8 cellular contexts compared by ENCODE assay signal in the genomic region with DNA sequence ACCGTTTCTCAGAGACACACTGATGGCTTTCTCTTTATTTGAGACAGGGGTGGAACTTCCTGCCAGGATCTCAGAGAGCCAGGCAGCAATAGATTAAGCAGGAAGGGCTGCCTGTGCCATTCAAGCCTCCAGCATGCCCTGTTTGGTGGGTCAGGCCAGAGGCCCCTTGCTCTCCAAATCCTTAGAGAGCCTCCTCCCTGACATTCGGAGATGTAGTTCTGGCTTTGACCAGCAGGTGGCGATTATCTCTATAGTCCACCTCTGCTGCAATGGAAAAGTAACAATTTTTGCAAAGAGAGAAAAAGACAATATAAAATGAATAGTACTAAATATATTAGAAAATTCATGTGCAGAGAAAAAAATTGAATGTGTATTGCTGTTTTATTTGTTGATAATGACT.
DNase-seq lines count a peak whose midpoint lies in the region; ATAC-seq and TF ChIP-seq lines count a peak whose summit lies in the region.

No MANE protein-coding gene starts in this region.

- no peaks in the 10 kb centered on the region for H3K9me3 Mint-ChIP-seq in activated CD4-positive, alpha-beta T cell treated with anti-CD3 and anti-CD28 coated beads, Interleukin-2, amount 10 ng/mL, durations not matched to agents 24 days and 14 days
- no peaks in the 10 kb centered on the region for H3K9me3 Mint-ChIP-seq in effector memory CD8-positive, alpha-beta T cell
- H3K9me3 Mint-ChIP-seq in naive B cell: peaks cover 0 to 18% (median 0%) of the 10 kb centered on the region in 7 donors
- H3K9me3 Mint-ChIP-seq in stimulated activated naive CD8-positive, alpha-beta T cell treated with anti-CD3 and anti-CD28 coated beads, Interleukin-15, amount 100 ng/mL, for 72 hours: no peaks in the 10 kb centered on the region

- no peaks in the 10 kb centered on the region for H3K9me3 ChIP-seq in HEK293 (ENCODE audit: control insufficient read depth, insufficient read depth, low read depth, low read length)

- no peak overlapping the region for H3K27ac ChIP-seq in HEK293 (ENCODE audit: extremely low read depth, low read depth, low read length)

- H3K36me3 ChIP-seq in HEK293 (ENCODE audit: control insufficient read depth in 2 of 2, insufficient read depth in 1 of 2, low read length in 2 of 2): no peaks in the 10 kb centered on the region

- no peaks in the 10 kb centered on the region for H3K36me3 Mint-ChIP-seq in activated CD4-positive, alpha-beta T cell treated with anti-CD3 and anti-CD28 coated beads, Interleukin-2, amount 10 ng/mL, durations not matched to agents 24 days and 14 days (ENCODE audit: low read depth)
- no peaks in the 10 kb centered on the region for H3K36me3 Mint-ChIP-seq in effector memory CD8-positive, alpha-beta T cell (ENCODE audit: insufficient read depth)
- H3K36me3 Mint-ChIP-seq in naive B cell: no peaks in the 10 kb centered on the region

- H3K27me3 Mint-ChIP-seq in activated CD4-positive, alpha-beta T cell treated with anti-CD3 and anti-CD28 coated beads, Interleukin-2, amount 10 ng/mL, durations not matched to agents 24 days and 14 days: peaks cover 1% of the 10 kb centered on the region
- no peaks in the 10 kb centered on the region for H3K27me3 Mint-ChIP-seq in effector memory CD8-positive, alpha-beta T cell
- peaks cover 0 to 8% (median 4%) of the 10 kb centered on the region in 3 donors for H3K27me3 Mint-ChIP-seq in naive B cell
- no peaks in the 10 kb centered on the region for H3K27me3 Mint-ChIP-seq in stimulated activated naive CD8-positive, alpha-beta T cell treated with anti-CD3 and anti-CD28 coated beads, Interleukin-15, amount 100 ng/mL, for 72 hours

- intact Hi-C loops in activated CD4-positive, alpha-beta T cell treated with anti-CD3 and anti-CD28 coated beads, Interleukin-2, amount 10 ng/mL, durations not matched to agents 24 days and 14 days (cut with micrococcal nuclease): no loop called here

- ATAC-seq in effector memory CD8-positive, alpha-beta T cell (replicated peaks): peak; percentile 43
- ATAC-seq in naive B cell (ENCODE audit: low read depth in 2 of 2) (no peak), GM18870 (IDR thresholded peaks at IDR 0.05; ENCODE audit: unreplicated experiment) (no peak)
- ATAC-seq in stimulated activated naive CD8-positive, alpha-beta T cell treated with anti-CD3 and anti-CD28 coated beads, Interleukin-15, amount 100 ng/mL, for 72 hours: no peak

- H3K4me3 ChIP-seq in HEK293 (ENCODE audit: low read depth, low read length): no peak overlapping the region

- CTCF ChIA-PET in HEK293 (lab: Yijun Ruan, JAX): interaction anchor here (1.2 kb wide), 1 partner anchor 521 kb away, joined by 3 read pairs; no protein-coding TSS in a partner anchor

- H3K27ac Mint-ChIP-seq in activated CD4-positive, alpha-beta T cell treated with anti-CD3 and anti-CD28 coated beads, Interleukin-2, amount 10 ng/mL, durations not matched to agents 24 days and 14 days: no peak overlapping the region
- no peak overlapping the region for H3K27ac Mint-ChIP-seq in effector memory CD8-positive, alpha-beta T cell
- no peak overlapping the region for H3K27ac Mint-ChIP-seq in naive B cell
- no peak overlapping the region for H3K27ac Mint-ChIP-seq in stimulated activated naive CD8-positive, alpha-beta T cell treated with anti-CD3 and anti-CD28 coated beads, Interleukin-15, amount 100 ng/mL, for 72 hours

- H3K4me1 ChIP-seq in HEK293 (ENCODE audit: control insufficient read depth, insufficient read depth, low read length): no peaks in the 10 kb centered on the region

- no peaks in the 10 kb centered on the region for H3K4me1 Mint-ChIP-seq in activated CD4-positive, alpha-beta T cell treated with anti-CD3 and anti-CD28 coated beads, Interleukin-2, amount 10 ng/mL, durations not matched to agents 24 days and 14 days
- no peaks in the 10 kb centered on the region for H3K4me1 Mint-ChIP-seq in effector memory CD8-positive, alpha-beta T cell (ENCODE audit: low read depth in 2 of 2)
- H3K4me1 Mint-ChIP-seq in naive B cell: no peaks in the 10 kb centered on the region
- no peaks in the 10 kb centered on the region for H3K4me1 Mint-ChIP-seq in stimulated activated naive CD8-positive, alpha-beta T cell treated with anti-CD3 and anti-CD28 coated beads, Interleukin-15, amount 100 ng/mL, for 72 hours

- H3K4me3 Mint-ChIP-seq in activated CD4-positive, alpha-beta T cell treated with anti-CD3 and anti-CD28 coated beads, Interleukin-2, amount 10 ng/mL, durations not matched to agents 24 days and 14 days: no peak overlapping the region
- no peak overlapping the region for H3K4me3 Mint-ChIP-seq in effector memory CD8-positive, alpha-beta T cell
- H3K4me3 Mint-ChIP-seq in naive B cell: no peak overlapping the region
- H3K4me3 Mint-ChIP-seq in stimulated activated naive CD8-positive, alpha-beta T cell treated with anti-CD3 and anti-CD28 coated beads, Interleukin-15, amount 100 ng/mL, for 72 hours: no peak overlapping the region

- no peak for DNase-seq in AG09319 (ENCODE audit: extremely low read depth, low read depth)
- DNase-seq in activated CD4-positive, alpha-beta T cell treated with anti-CD3 and anti-CD28 coated beads, Interleukin-2, amount 10 ng/mL, durations not matched to agents 24 days and 14 days: peak; percentile 85
- DNase-seq in effector memory CD8-positive, alpha-beta T cell: peak; percentile 48 to 52 (median 51)
- peak; percentile 31 for DNase-seq in naive B cell
- DNase-seq in stimulated activated naive CD8-positive, alpha-beta T cell treated with anti-CD3 and anti-CD28 coated beads, Interleukin-15, amount 100 ng/mL, for 72 hours: peak; percentile 34 to 38
- no peak for DNase-seq in NOMO-1 (lab: John Stamatoyannopoulos, UW; ENCODE audit: unreplicated experiment in 2 of 2)

- peak; percentile 82 for TF ChIP-seq CTCF in AG09319 (IDR thresholded peaks at IDR 0.05; ENCODE audit: low read depth, low read length)
- no peak for TF ChIP-seq CTCF in HEK293 (tag by site-specific recombination; IDR thresholded peaks at IDR 0.05)

- POLR2A ChIA-PET in HEK293 (lab: Yijun Ruan, JAX): no interaction called here

TF ChIP-seq in HEK293, 187 proteins besides CTCF, POLR2A, EP300 and RAD21:
- TF ChIP-seq, protein P1, sequence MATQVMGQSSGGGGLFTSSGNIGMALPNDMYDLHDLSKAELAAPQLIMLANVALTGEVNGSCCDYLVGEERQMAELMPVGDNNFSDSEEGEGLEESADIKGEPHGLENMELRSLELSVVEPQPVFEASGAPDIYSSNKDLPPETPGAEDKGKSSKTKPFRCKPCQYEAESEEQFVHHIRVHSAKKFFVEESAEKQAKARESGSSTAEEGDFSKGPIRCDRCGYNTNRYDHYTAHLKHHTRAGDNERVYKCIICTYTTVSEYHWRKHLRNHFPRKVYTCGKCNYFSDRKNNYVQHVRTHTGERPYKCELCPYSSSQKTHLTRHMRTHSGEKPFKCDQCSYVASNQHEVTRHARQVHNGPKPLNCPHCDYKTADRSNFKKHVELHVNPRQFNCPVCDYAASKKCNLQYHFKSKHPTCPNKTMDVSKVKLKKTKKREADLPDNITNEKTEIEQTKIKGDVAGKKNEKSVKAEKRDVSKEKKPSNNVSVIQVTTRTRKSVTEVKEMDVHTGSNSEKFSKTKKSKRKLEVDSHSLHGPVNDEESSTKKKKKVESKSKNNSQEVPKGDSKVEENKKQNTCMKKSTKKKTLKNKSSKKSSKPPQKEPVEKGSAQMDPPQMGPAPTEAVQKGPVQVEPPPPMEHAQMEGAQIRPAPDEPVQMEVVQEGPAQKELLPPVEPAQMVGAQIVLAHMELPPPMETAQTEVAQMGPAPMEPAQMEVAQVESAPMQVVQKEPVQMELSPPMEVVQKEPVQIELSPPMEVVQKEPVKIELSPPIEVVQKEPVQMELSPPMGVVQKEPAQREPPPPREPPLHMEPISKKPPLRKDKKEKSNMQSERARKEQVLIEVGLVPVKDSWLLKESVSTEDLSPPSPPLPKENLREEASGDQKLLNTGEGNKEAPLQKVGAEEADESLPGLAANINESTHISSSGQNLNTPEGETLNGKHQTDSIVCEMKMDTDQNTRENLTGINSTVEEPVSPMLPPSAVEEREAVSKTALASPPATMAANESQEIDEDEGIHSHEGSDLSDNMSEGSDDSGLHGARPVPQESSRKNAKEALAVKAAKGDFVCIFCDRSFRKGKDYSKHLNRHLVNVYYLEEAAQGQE (tag by site-specific recombination; IDR thresholded peaks at IDR 0.05): no peak
- TF ChIP-seq ZNF654 (tag by site-specific recombination; IDR thresholded peaks at IDR 0.05; ENCODE audit: low read depth): peak; percentile 26; the same call in 1 of the 2 replicates
- TF ChIP-seq, protein P2, sequence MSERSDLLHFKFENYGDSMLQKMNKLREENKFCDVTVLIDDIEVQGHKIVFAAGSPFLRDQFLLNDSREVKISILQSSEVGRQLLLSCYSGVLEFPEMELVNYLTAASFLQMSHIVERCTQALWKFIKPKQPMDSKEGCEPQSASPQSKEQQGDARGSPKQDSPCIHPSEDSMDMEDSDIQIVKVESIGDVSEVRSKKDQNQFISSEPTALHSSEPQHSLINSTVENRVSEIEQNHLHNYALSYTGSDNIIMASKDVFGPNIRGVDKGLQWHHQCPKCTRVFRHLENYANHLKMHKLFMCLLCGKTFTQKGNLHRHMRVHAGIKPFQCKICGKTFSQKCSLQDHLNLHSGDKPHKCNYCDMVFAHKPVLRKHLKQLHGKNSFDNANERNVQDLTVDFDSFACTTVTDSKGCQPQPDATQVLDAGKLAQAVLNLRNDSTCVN (tag by site-specific recombination; optimal IDR thresholded peaks at IDR 0.05): no peak

Comparison
In these comparisons a context has a peak if more than half of its experiments do, and no peak if none do; other contexts are left out.
1. DNase-seq: peak in activated CD4-positive, alpha-beta T cell treated with anti-CD3 and anti-CD28 coated beads, Interleukin-2, amount 10 ng/mL, durations not matched to agents 24 days and 14 days (single experiment), effector memory CD8-positive, alpha-beta T cell (3 of 3), naive B cell (single experiment) and stimulated activated naive CD8-positive, alpha-beta T cell treated with anti-CD3 and anti-CD28 coated beads, Interleukin-15, amount 100 ng/mL, for 72 hours (2 of 2); none in AG09319 (single experiment) and NOMO-1 (0 of 2).